In the genomic region with DNA sequence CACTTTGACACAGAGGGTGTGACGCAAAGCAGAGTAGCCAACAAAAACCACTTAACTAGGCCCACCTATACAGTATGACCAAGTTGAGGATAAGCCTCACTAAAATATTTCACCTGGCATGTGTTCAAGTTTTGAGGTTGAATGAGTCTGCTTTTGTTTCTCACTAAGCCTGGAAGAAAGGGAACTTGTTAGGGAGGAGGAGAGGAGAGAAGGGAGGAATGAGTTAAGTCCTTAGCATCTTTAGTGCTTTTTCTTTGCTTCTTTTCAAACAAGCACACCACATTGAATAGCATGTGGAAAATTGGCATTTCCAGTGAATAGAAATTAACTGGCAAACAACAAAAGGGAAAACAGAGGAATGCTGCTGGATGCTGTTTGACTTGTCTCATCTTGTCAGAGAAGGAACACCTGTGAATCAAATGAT, we compare ENCODE assay signal across 1 cellular context.
TF ChIP-seq lines count a peak whose summit lies in the region.

No MANE protein-coding gene starts in this region.

TF ChIP-seq in H1, 55 proteins besides CTCF, POLR2A, EP300 and RAD21 (continued from another document):
- TF ChIP-seq USF2 (IDR thresholded peaks at IDR 0.05; ENCODE audit: low read length) (no peak), HDAC6 (IDR thresholded peaks at IDR 0.05; ENCODE audit: low read depth, low read length) (no peak), SIRT6 (IDR thresholded peaks at IDR 0.05; ENCODE audit: low read length) (no peak), ATF3 (IDR thresholded peaks at IDR 0.05; ENCODE audit: insufficient read depth, low read depth, low read length) (no peak), SAP30 (IDR thresholded peaks at IDR 0.05; ENCODE audit: insufficient read depth, insufficient replicate concordance, low read length) (no peak), HDAC2 (IDR thresholded peaks at IDR 0.05; ENCODE audit: borderline replicate concordance in 1 of 2, low read depth in 2 of 2, low read length in 2 of 2) (no peak), CBX8 (IDR thresholded peaks at IDR 0.05; ENCODE audit: borderline replicate concordance, low read depth, low read length) (no peak), SP4 (IDR thresholded peaks at IDR 0.05; ENCODE audit: low read length) (no peak), SP1 (IDR thresholded peaks at IDR 0.05; ENCODE audit: low read depth, low read length) (no peak), EGR1 (IDR thresholded peaks at IDR 0.05; ENCODE audit: borderline replicate concordance, low read depth, low read length) (no peak), RNF2 (IDR thresholded peaks at IDR 0.05; ENCODE audit: borderline replicate concordance, low read depth, low read length, missing control alignments, poor library complexity, severe bottlenecking) (no peak), SRF (IDR thresholded peaks at IDR 0.05; ENCODE audit: low read depth, low read length) (no peak), CTBP2 (IDR thresholded peaks at IDR 0.05; ENCODE audit: borderline replicate concordance, insufficient read depth, insufficient read length, low read length) (no peak), CHD2 (IDR thresholded peaks at IDR 0.05; ENCODE audit: low read length) (no peak), PHF8 (conservative IDR thresholded peaks at IDR 0.05; ENCODE audit: low read depth, low read length) (no peak), CREB1 (IDR thresholded peaks at IDR 0.05) (no peak), CHD1 (IDR thresholded peaks at IDR 0.05; ENCODE audit: low read depth, low read length) (no peak)
- TF ChIP-seq, protein P1, sequence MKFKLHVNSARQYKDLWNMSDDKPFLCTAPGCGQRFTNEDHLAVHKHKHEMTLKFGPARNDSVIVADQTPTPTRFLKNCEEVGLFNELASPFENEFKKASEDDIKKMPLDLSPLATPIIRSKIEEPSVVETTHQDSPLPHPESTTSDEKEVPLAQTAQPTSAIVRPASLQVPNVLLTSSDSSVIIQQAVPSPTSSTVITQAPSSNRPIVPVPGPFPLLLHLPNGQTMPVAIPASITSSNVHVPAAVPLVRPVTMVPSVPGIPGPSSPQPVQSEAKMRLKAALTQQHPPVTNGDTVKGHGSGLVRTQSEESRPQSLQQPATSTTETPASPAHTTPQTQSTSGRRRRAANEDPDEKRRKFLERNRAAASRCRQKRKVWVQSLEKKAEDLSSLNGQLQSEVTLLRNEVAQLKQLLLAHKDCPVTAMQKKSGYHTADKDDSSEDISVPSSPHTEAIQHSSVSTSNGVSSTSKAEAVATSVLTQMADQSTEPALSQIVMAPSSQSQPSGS (IDR thresholded peaks at IDR 0.05; ENCODE audit: low read length), result no peak
